27 cellular contexts compared by ENCODE assay signal in genomic region chr20:9711872-9712271, GRCh38.
"Had no signal": no experiment of that assay in that cellular context is flagged by ENCODE, and none has a peak within 500 bp of the region (broad histone marks: within the 10 kb centered on the region; RNA-seq: fewer than 3 reads in every experiment).

No MANE protein-coding gene starts in this region.

- H3K4me3 ChIP-seq: stomach, suprapubic skin, testis, thoracic aorta, thyroid gland, tibial artery, tibial nerve, transverse colon, upper lobe of left lung, upper lobe of right lung, uterus, vagina had no signal

- H3K9me3 ChIP-seq: stomach, suprapubic skin, testis, thoracic aorta, thyroid gland, tibial artery, tibial nerve, transverse colon, upper lobe of left lung, upper lobe of right lung, uterus, vagina had no signal

- H3K27ac ChIP-seq: stomach, suprapubic skin, testis, thoracic aorta, thyroid gland, tibial artery, tibial nerve, transverse colon, upper lobe of left lung, upper lobe of right lung, uterus, vagina had no signal

- DNase-seq: stimulated activated CD4-positive, alpha-beta T cell treated with anti-CD3 and anti-CD28 coated beads, Interleukin-2, amount 100 ng/mL, for 48 hours; stimulated activated CD4-positive, alpha-beta T cell treated with anti-CD3 and anti-CD28 coated beads, Interleukin-4, amount 100 ng/mL, for 1 hour; stimulated activated CD4-positive, alpha-beta T cell treated with anti-CD3 and anti-CD28 coated beads, Interleukin-4, amount 100 ng/mL, for 24 hours; stimulated activated CD4-positive, alpha-beta T cell treated with anti-CD3 and anti-CD28 coated beads, Interleukin-4, amount 100 ng/mL, for 4 hours; stimulated activated CD8-positive, alpha-beta memory T cell treated with anti-CD3 and anti-CD28 coated beads, Interleukin-4, amount 100 ng/mL, for 48 hours; stimulated activated naive B cell treated with anti-CD40 and anti-IgM and Interleukin-4, amounts not matched to agents 10 μg/mL and 1 μg/mL and 100 μg/mL, for 72 hours; stimulated activated naive CD4-positive, alpha-beta T cell; stimulated activated naive CD4-positive, alpha-beta T cell treated with Interleukin-2 at 50 U/mL for 16 hours; stimulated activated naive CD8-positive, alpha-beta T cell treated with anti-CD3 and anti-CD28 coated beads, Interleukin-15, amount 100 ng/mL, for 72 hours; stimulated activated naive CD8-positive, alpha-beta T cell treated with anti-CD3 and anti-CD28 coated beads, Interleukin-15, Interleukin-2, amounts not matched to agents 100 U/mL and 50 U/mL, for 24 hours; stomach; substantia nigra; testis; thyroid gland; tibial artery; transverse colon; trophoblast cell; upper lobe of left lung; upper lobe of right lung; uterus had no signal

- H3K4me1 ChIP-seq: stomach, suprapubic skin, testis, thyroid gland, tibial artery, tibial nerve, transverse colon, upper lobe of left lung, upper lobe of right lung, uterus, vagina had no signal

- H3K27me3 ChIP-seq: stomach, suprapubic skin, testis, thyroid gland, tibial artery, tibial nerve, transverse colon, upper lobe of left lung, upper lobe of right lung, uterus, vagina had no signal

- FAIRE-seq: urothelium cell line had no signal

- H3K36me3 ChIP-seq: stomach, suprapubic skin, thoracic aorta, thyroid gland, tibial artery, tibial nerve, transverse colon, upper lobe of left lung, upper lobe of right lung, uterus, vagina had no signal

- ATAC-seq: stimulated activated effector memory CD8-positive, alpha-beta T cell treated with anti-CD3 and anti-CD28 coated beads, Interleukin-12 subunit alpha, Interleukin-12 subunit beta, amount 100 ng/mL, for 72 hours; stimulated activated memory B cell treated with anti-CD40 and anti-IgM and Interleukin-4, amounts not matched to agents 10 μg/mL and 1 μg/mL and 100 μg/mL, for 72 hours; stimulated activated naive B cell treated with anti-CD40 and anti-IgM and Interleukin-4, amounts not matched to agents 10 μg/mL and 1 μg/mL and 100 μg/mL, for 72 hours; stimulated activated naive CD8-positive, alpha-beta T cell treated with anti-CD3 and anti-CD28 coated beads, Interleukin-15, amount 100 ng/mL, for 72 hours; stimulated activated naive CD8-positive, alpha-beta T cell treated with anti-CD3 and anti-CD28 coated beads, Interleukin-15, Interleukin-2, amounts not matched to agents 100 U/mL and 50 U/mL, for 24 hours; upper lobe of right lung had no signal
